Comparison of ENCODE assay signal across 8 cellular contexts in genomic region chr1:1777950-1778826, GRCh38. TPM values are rescaled to one million over a fixed set of nuclear protein-coding genes. Genes with fewer than 3 reads are reported as not detected.
DNase-seq lines count a peak whose midpoint lies in the region; ATAC-seq and TF ChIP-seq lines count a peak whose summit lies in the region.

TSS of gene NADK (minus strand) at chr1:1778470. CDS start at chr1:1765406, 13,064 bp downstream.

- CTCF ChIA-PET in AG04449 (lab: Yijun Ruan, JAX): interaction anchor here (1.2 to 2.2 kb wide), 3 partner anchors 107 to 131 kb away, joined by 3 to 9 read pairs (median 4); no protein-coding TSS in a partner anchor
- CTCF ChIA-PET in activated CD8-positive, alpha-beta memory T cell treated with anti-CD3 and anti-CD28 coated beads, Interleukin-2, amount 10 ng/mL, durations not matched to agents 7 days and 5 days (lab: Charles Lee): interaction anchor here (0.6 to 2.7 kb wide), 4 partner anchors 12 to 131 kb away, joined by 3 to 27 read pairs (median 16); no protein-coding TSS in a partner anchor

- H3K9me3 ChIP-seq in mononuclear cell (ENCODE audit: low read depth, low read length): no peaks in the 10 kb centered on the region

- TF ChIP-seq CTCF in AG04449 (IDR thresholded peaks at IDR 0.05; ENCODE audit: insufficient read depth, low read length, missing control alignments) (no peak), endothelial cell (IDR thresholded peaks at IDR 0.05; ENCODE audit: unreplicated experiment) (no peak)

- H3K9me3 Mint-ChIP-seq in activated CD8-positive, alpha-beta memory T cell treated with anti-CD3 and anti-CD28 coated beads, Interleukin-2, amount 10 ng/mL, durations not matched to agents 7 days and 5 days (ENCODE audit: low read depth): no peaks in the 10 kb centered on the region
- no peaks in the 10 kb centered on the region for H3K9me3 Mint-ChIP-seq in endothelial cell (ENCODE audit: unreplicated experiment)

- no peaks in the 10 kb centered on the region for H3K27me3 ChIP-seq in mononuclear cell (ENCODE audit: insufficient read depth, low read length)

- peaks cover 68% of the 10 kb centered on the region for H3K4me1 Mint-ChIP-seq in activated CD8-positive, alpha-beta memory T cell treated with anti-CD3 and anti-CD28 coated beads, Interleukin-2, amount 10 ng/mL, durations not matched to agents 7 days and 5 days
- H3K4me1 Mint-ChIP-seq in endothelial cell (ENCODE audit: unreplicated experiment): peaks cover 33% of the 10 kb centered on the region

- no peaks in the 10 kb centered on the region for H3K27me3 Mint-ChIP-seq in activated CD8-positive, alpha-beta memory T cell treated with anti-CD3 and anti-CD28 coated beads, Interleukin-2, amount 10 ng/mL, durations not matched to agents 7 days and 5 days
- peaks cover 15% of the 10 kb centered on the region for H3K27me3 Mint-ChIP-seq in endothelial cell (ENCODE audit: unreplicated experiment)

- peaks cover 6% of the 10 kb centered on the region for H3K36me3 Mint-ChIP-seq in activated CD8-positive, alpha-beta memory T cell treated with anti-CD3 and anti-CD28 coated beads, Interleukin-2, amount 10 ng/mL, durations not matched to agents 7 days and 5 days
- H3K36me3 Mint-ChIP-seq in endothelial cell (ENCODE audit: low read depth, unreplicated experiment): no peaks in the 10 kb centered on the region

- H3K4me3 Mint-ChIP-seq in activated CD8-positive, alpha-beta memory T cell treated with anti-CD3 and anti-CD28 coated beads, Interleukin-2, amount 10 ng/mL, durations not matched to agents 7 days and 5 days: peak within 1 kb of the TSS; percentile 79
- peak within 1 kb of the TSS; percentile 94 for H3K4me3 Mint-ChIP-seq in endothelial cell (ENCODE audit: unreplicated experiment)

- H3K4me3 ChIP-seq in AG04449 (ENCODE audit: low read depth, low read length): peak within 1 kb of the TSS; percentile 82
- peak within 1 kb of the TSS; percentile 74 for H3K4me3 ChIP-seq in mononuclear cell (ENCODE audit: low read length)

- H3K27ac Mint-ChIP-seq in activated CD8-positive, alpha-beta memory T cell treated with anti-CD3 and anti-CD28 coated beads, Interleukin-2, amount 10 ng/mL, durations not matched to agents 7 days and 5 days: peak within 1 kb of the TSS; percentile 98
- H3K27ac Mint-ChIP-seq in endothelial cell (ENCODE audit: unreplicated experiment): peak within 1 kb of the TSS; percentile 83

- POLR2A ChIA-PET in AG04449 (lab: Yijun Ruan, JAX): no interaction called here

- no peak for DNase-seq in AG04449 (ENCODE audit: low read depth, low spot score)
- DNase-seq in NCI-H69 (lab: John Stamatoyannopoulos, UW): peak; percentile 79
- DNase-seq in activated CD8-positive, alpha-beta memory T cell treated with anti-CD3 and anti-CD28 coated beads, Interleukin-2, amount 10 ng/mL, durations not matched to agents 7 days and 5 days: peak; percentile 75
- peak; percentile 81 for DNase-seq in endothelial cell (ENCODE audit: low spot score)
- DNase-seq in stimulated activated CD8-positive, alpha-beta memory T cell treated with anti-CD3 and anti-CD28 coated beads, Interleukin-2, amount 100 ng/mL, for 1 hour (ENCODE audit: low read depth in 2 of 2): peak; percentile 45 to 56

- H3K4me1 ChIP-seq in mononuclear cell (ENCODE audit: insufficient read depth, low read length): peaks cover 82% of the 10 kb centered on the region

- ATAC-seq in GM18517 (IDR thresholded peaks at IDR 0.05; ENCODE audit: unreplicated experiment): peak; percentile 10
- peak; percentile 36 for ATAC-seq in HG03025 (IDR thresholded peaks at IDR 0.05; ENCODE audit: low FRiP score, unreplicated experiment)
- ATAC-seq in activated CD8-positive, alpha-beta memory T cell treated with anti-CD3 and anti-CD28 coated beads, Interleukin-2, amount 10 ng/mL, durations not matched to agents 7 days and 5 days: peak; percentile 71

RNA-seq across cellular contexts. Expression of gene NADK, which starts in this region (rescaled TPM):
- 100 to 1,000 TPM in 1 of 2 experiments, 10 to 100 TPM in 1; 97.9 to 100 TPM for total RNA-seq in activated CD8-positive, alpha-beta memory T cell treated with anti-CD3 and anti-CD28 coated beads, Interleukin-2, amount 10 ng/mL, durations not matched to agents 7 days and 5 days
- total RNA-seq in endothelial cell (ENCODE audit: unreplicated experiment): 85.4 TPM
- 28.1 TPM for total RNA-seq in mononuclear cell

Comparison
In these comparisons a context has a peak if more than half of its experiments do, and no peak if none do; other contexts are left out.
1. ATAC-seq: peak in every context shown above with its lines; median percentile 71 in activated CD8-positive, alpha-beta memory T cell treated with anti-CD3 and anti-CD28 coated beads, Interleukin-2, amount 10 ng/mL, durations not matched to agents 7 days and 5 days; 36 in HG03025; 10 in GM18517.